Comparison of ENCODE assay signal across 17 cellular contexts in the genomic region with DNA sequence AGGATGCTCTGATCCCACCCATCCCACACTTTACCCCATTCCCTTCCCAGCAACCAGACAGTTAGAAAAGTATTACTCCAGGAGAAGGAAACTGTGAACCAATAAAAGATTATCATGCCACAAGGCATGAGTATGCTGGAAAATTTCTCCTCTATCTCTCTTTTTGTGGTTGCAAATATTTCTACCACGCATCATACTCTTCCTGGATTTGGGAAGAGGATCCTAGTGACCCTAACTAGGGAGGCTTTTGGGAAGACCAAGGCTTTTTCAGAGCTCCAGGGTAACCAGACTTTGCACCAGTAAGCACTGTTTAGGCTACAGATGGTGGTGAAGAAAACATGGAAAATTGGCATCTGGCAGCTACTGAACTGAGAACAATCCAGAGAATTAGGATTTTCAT.
DNase-seq lines count a peak whose midpoint lies in the region; ATAC-seq and TF ChIP-seq lines count a peak whose summit lies in the region.
"Had no signal": no experiment of that assay in that cellular context is flagged by ENCODE, and none has a peak within 500 bp of the region (broad histone marks: within the 10 kb centered on the region; RNA-seq: fewer than 3 reads in every experiment).

No MANE protein-coding gene starts in this region.

- no peak overlapping the region for H3K27ac Mint-ChIP-seq in naive thymus-derived CD8-positive, alpha-beta T cell
- H3K27ac Mint-ChIP-seq: B cell; CD4-positive, CD25-positive, alpha-beta regulatory T cell; CD8-positive, alpha-beta T cell had no signal

- peaks cover 0 to 21% (median 11%) of the 10 kb centered on the region in 9 donors for H3K9me3 Mint-ChIP-seq in naive thymus-derived CD8-positive, alpha-beta T cell

- POLR2A ChIA-PET in naive thymus-derived CD8-positive, alpha-beta T cell (lab: Charles Lee), result no interaction called here

- ATAC-seq in HG02840 (IDR thresholded peaks at IDR 0.05; ENCODE audit: low FRiP score, unreplicated experiment), result no peak
- ATAC-seq in naive thymus-derived CD8-positive, alpha-beta T cell, result no peak
- ATAC-seq: CD8-positive, alpha-beta T cell had no signal

- DNase-seq in DMS 273 (lab: John Stamatoyannopoulos, UW; ENCODE audit: unreplicated experiment), result peak; percentile 42
- DNase-seq in LHCN-M2 (ENCODE audit: low read depth), result peak; percentile 52
- peak; percentile 46 for DNase-seq in fibroblast of the aortic adventitia (ENCODE audit: low read depth)
- no peak for DNase-seq in GM13976 (ENCODE audit: low spot score)
- DNase-seq in naive thymus-derived CD8-positive, alpha-beta T cell, result no peak
- DNase-seq: Caco-2; CD4-positive, CD25-positive, alpha-beta regulatory T cell; CD8-positive, alpha-beta T cell; DMS53; DMS79 treated with DMSO at 0.1 percent for 48 hours; GF-D8; GM23248; H7; HCEC 1CT had no signal

- H3K4me3 Mint-ChIP-seq in naive thymus-derived CD8-positive, alpha-beta T cell, result no peak overlapping the region
- H3K4me3 Mint-ChIP-seq: B cell; CD4-positive, CD25-positive, alpha-beta regulatory T cell; CD8-positive, alpha-beta T cell had no signal

- H3K4me1 Mint-ChIP-seq in naive thymus-derived CD8-positive, alpha-beta T cell, result no peaks in the 10 kb centered on the region
- H3K4me1 Mint-ChIP-seq: CD4-positive, CD25-positive, alpha-beta regulatory T cell had no signal

- no peak for TF ChIP-seq CTCF in fibroblast of the aortic adventitia (IDR thresholded peaks at IDR 0.05; ENCODE audit: insufficient read depth, low read length)
- TF ChIP-seq CTCF in GM13976 (IDR thresholded peaks at IDR 0.05; ENCODE audit: borderline replicate concordance, control extremely low read depth, extremely low read depth, insufficient read depth, missing control alignments), result no peak

- H3K4me3 ChIP-seq in fibroblast of the aortic adventitia (ENCODE audit: low read depth, low read length), result no peak overlapping the region
- H3K4me3 ChIP-seq: BLaER1, GM23248 had no signal

- peaks cover 0 to 2% (median 0%) of the 10 kb centered on the region in 5 donors for H3K27me3 Mint-ChIP-seq in naive thymus-derived CD8-positive, alpha-beta T cell
- H3K27me3 Mint-ChIP-seq: CD4-positive, CD25-positive, alpha-beta regulatory T cell had no signal

- peaks cover 0 to 15% (median 0%) of the 10 kb centered on the region in 3 donors for H3K36me3 Mint-ChIP-seq in naive thymus-derived CD8-positive, alpha-beta T cell
- H3K36me3 Mint-ChIP-seq: CD4-positive, CD25-positive, alpha-beta regulatory T cell; CD8-positive, alpha-beta T cell had no signal

- in situ Hi-C loops in GM13976 (cut with MboI; ENCODE audit: low sequenced_read_pairs, unreplicated experiment), result no loop called here

Comparison
In these comparisons a context has a peak if more than half of its experiments do, and no peak if none do; other contexts are left out.
1. DNase-seq: peak in DMS 273 (single experiment), LHCN-M2 (single experiment) and fibroblast of the aortic adventitia (single experiment); none in GM13976 (single experiment) and naive thymus-derived CD8-positive, alpha-beta T cell (0 of 10).